19 cellular contexts compared by ENCODE assay signal in genomic region chr1:240806201-240806745, GRCh38.
A peak's percentile ranks its signal among the peaks of the same experiment; 100 is the strongest.
DNase-seq lines count a peak whose midpoint lies in the region; ATAC-seq, FAIRE-seq and TF ChIP-seq lines count a peak whose summit lies in the region.
"Had no signal": no experiment of that assay in that cellular context is flagged by ENCODE, and none has a peak within 500 bp of the region (broad histone marks: within the 10 kb centered on the region; RNA-seq: fewer than 3 reads in every experiment).

No MANE protein-coding gene starts in this region.

- no peak overlapping the region for H3K4me3 Mint-ChIP-seq in astrocyte (ENCODE audit: unreplicated experiment)
- no peak overlapping the region for H3K4me3 Mint-ChIP-seq in activated T-helper 17 cell treated with anti-CD3 and anti-CD28 coated beads, Interleukin-2, amount 50 U/mL, for 72 hours
- H3K4me3 Mint-ChIP-seq: GM23338 had no signal

- H3K27me3 ChIP-seq in astrocyte (ENCODE audit: insufficient read depth, low read length): no peaks in the 10 kb centered on the region
- no peaks in the 10 kb centered on the region for H3K27me3 ChIP-seq in spleen (replicated peaks in 1 of 7)

- H2AFZ ChIP-seq in astrocyte (ENCODE audit: low read depth, low read length): no peak overlapping the region
- H2AFZ ChIP-seq: GM23338 had no signal

- H3K4me3 ChIP-seq in astrocyte (ENCODE audit: insufficient read depth, low read depth, low read length) (no peak overlapping the region), spleen (no peak overlapping the region), coronary artery (no peak overlapping the region)
- H3K4me3 ChIP-seq: GM23338, K562, SK-N-MC had no signal

- FAIRE-seq in astrocyte (lab: Jason Lieb, UNC): no peak
- FAIRE-seq: G401.6, K562 had no signal

- no peak overlapping the region for H3K4me2 ChIP-seq in astrocyte (ENCODE audit: low read length)
- H3K4me2 ChIP-seq: GM23338 had no signal

- TF ChIP-seq POLR2A in spleen (IDR thresholded peaks at IDR 0.05): no peak

- peak overlapping the region; percentile 2 for H3K27ac Mint-ChIP-seq in astrocyte (ENCODE audit: unreplicated experiment)
- no peak overlapping the region for H3K27ac Mint-ChIP-seq in activated T-helper 17 cell treated with anti-CD3 and anti-CD28 coated beads, Interleukin-2, amount 50 U/mL, for 72 hours
- H3K27ac Mint-ChIP-seq: GM23338 had no signal

- no peaks in the 10 kb centered on the region for H3K79me2 ChIP-seq in astrocyte (ENCODE audit: insufficient read depth, low read length)

- H3K9me3 ChIP-seq in astrocyte (ENCODE audit: insufficient read depth, low read depth, low read length): no peaks in the 10 kb centered on the region
- H3K9me3 ChIP-seq in spleen: no peaks in the 10 kb centered on the region

- no peaks in the 10 kb centered on the region for H3K9me3 Mint-ChIP-seq in astrocyte (ENCODE audit: unreplicated experiment)
- no peaks in the 10 kb centered on the region for H3K9me3 Mint-ChIP-seq in activated T-helper 17 cell treated with anti-CD3 and anti-CD28 coated beads, Interleukin-2, amount 50 U/mL, for 72 hours
- H3K9me3 Mint-ChIP-seq: GM23338 had no signal

- H3K36me3 ChIP-seq in astrocyte (ENCODE audit: insufficient read depth, low read length): no peaks in the 10 kb centered on the region
- no peaks in the 10 kb centered on the region for H3K36me3 ChIP-seq in spleen

- ATAC-seq in activated T-helper 17 cell treated with anti-CD3 and anti-CD28 coated beads, Interleukin-2, amount 50 U/mL, for 72 hours (replicated peaks): no peak
- ATAC-seq: GM23338, K562 had no signal

- H3K9ac ChIP-seq in astrocyte (ENCODE audit: low read length): no peak overlapping the region

- H4K20me1 ChIP-seq in astrocyte (ENCODE audit: insufficient read depth, low read length): no peaks in the 10 kb centered on the region

- intact Hi-C loops in spleen (cut with DNase I; ENCODE audit: low total_unique reads): no loop called here

- H3K4me1 Mint-ChIP-seq in astrocyte (ENCODE audit: low read depth, unreplicated experiment): peaks cover 34% of the 10 kb centered on the region
- H3K4me1 Mint-ChIP-seq in activated T-helper 17 cell treated with anti-CD3 and anti-CD28 coated beads, Interleukin-2, amount 50 U/mL, for 72 hours: no peaks in the 10 kb centered on the region
- H3K4me1 Mint-ChIP-seq: GM23338 had no signal

- no peaks in the 10 kb centered on the region for H3K27me3 Mint-ChIP-seq in astrocyte (ENCODE audit: low read depth, unreplicated experiment)
- peaks cover 6% of the 10 kb centered on the region for H3K27me3 Mint-ChIP-seq in activated T-helper 17 cell treated with anti-CD3 and anti-CD28 coated beads, Interleukin-2, amount 50 U/mL, for 72 hours

- H3K27ac ChIP-seq in astrocyte (ENCODE audit: low read depth, low read length) (no peak overlapping the region), spleen (no peak overlapping the region), coronary artery (no peak overlapping the region)
- H3K27ac ChIP-seq: SK-N-MC had no signal

- TF ChIP-seq CTCF in astrocyte (IDR thresholded peaks at IDR 0.05; ENCODE audit: insufficient read depth, low read depth, low read length) (no peak), spleen (IDR thresholded peaks at IDR 0.05 in 8 of 11, conservative IDR thresholded peaks at IDR 0.05 in 3 of 11) (no peak), coronary artery (IDR thresholded peaks at IDR 0.05) (no peak)

- H3K36me3 Mint-ChIP-seq in astrocyte (ENCODE audit: low read depth, unreplicated experiment): no peaks in the 10 kb centered on the region
- no peaks in the 10 kb centered on the region for H3K36me3 Mint-ChIP-seq in activated T-helper 17 cell treated with anti-CD3 and anti-CD28 coated beads, Interleukin-2, amount 50 U/mL, for 72 hours (ENCODE audit: low read depth)

- 80 to 88% (median 84%) methylated on average over 5 of the region's 5 CpGs for WGBS in spleen, 5 donors

- peaks cover 12% of the 10 kb centered on the region for H3K4me1 ChIP-seq in astrocyte (ENCODE audit: insufficient read depth, low read length)
- H3K4me1 ChIP-seq in spleen: no peaks in the 10 kb centered on the region

- DNase-seq in EL (peak; percentile 63), LHCN-M2 (ENCODE audit: low read depth) (peak; percentile 46), astrocyte (ENCODE audit: low read depth) (no peak), glomerular visceral epithelial cell (ENCODE audit: extremely low spot score) (peak; percentile 3), spleen (no peak), NCI-H69 (lab: John Stamatoyannopoulos, UW) (no peak), coronary artery (ENCODE audit: low spot score) (no peak)
- DNase-seq: C1 segment of cervical spinal cord, DMS79, NCI-H1417 treated with DMSO at 0.1 percent for 48 hours, NCI-H2029 treated with DMSO at 0.1 percent for 48 hours, NCI-H774, SHP77, T-helper 1 cell had no signal

Comparison
In these comparisons a context has a peak if more than half of its experiments do, and no peak if none do; other contexts are left out.
1. DNase-seq: peak in EL (single experiment), LHCN-M2 (single experiment) and glomerular visceral epithelial cell (single experiment); none in astrocyte (single experiment), spleen (single experiment), NCI-H69 (single experiment) and coronary artery (single experiment).